Comparison of ENCODE assay signal across 1 cellular context in genomic region chr14:60651051-60651935, GRCh38.
TF ChIP-seq lines count a peak whose summit lies in the region.

No MANE protein-coding gene starts in this region.

TF ChIP-seq in IMR-90, 13 proteins besides CTCF, POLR2A, EP300 and RAD21 (continued from another document):
- no peak for TF ChIP-seq SMC3 (IDR thresholded peaks at IDR 0.05; ENCODE audit: low read depth, low read length)
